ENCODE assay signal across 2 cellular contexts in the genomic region with DNA sequence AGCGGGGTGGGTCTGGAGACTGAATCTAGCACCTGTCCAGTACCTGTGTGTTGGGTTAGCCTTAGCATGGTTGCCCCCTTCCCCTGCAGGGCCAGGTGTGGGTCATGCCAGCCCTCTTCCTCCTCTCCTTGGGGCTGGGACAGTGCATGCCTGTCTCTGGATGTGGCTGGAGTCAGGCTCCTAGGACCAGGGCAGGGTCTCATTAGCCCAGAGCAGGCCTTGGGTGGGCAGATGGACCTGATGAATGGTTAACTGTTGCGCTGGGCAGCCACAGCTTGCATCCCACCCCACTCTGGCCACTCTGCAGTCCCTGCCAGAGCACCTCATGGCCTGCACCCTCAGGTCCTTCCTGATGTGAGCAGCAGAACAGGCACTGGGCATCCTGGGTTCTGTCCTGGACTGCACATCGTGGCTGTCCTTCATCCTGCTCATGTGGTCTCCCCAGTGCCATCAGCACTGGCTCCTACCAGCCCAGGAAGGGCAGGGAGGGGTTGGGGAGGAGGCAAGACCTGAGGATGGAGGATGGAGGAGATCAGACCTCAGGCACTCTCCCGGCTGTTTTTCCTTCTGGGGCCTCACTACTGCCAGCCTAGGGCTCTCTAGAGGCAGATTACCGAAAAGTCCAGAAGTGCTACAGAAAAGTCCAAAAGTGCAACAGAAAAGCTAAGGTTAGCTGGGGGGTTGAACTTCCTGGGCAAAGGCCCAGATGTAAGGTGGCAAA.
TF ChIP-seq lines count a peak whose summit lies in the region.

No MANE protein-coding gene starts in this region.

TF ChIP-seq in WTC11, 78 proteins besides CTCF, POLR2A, EP300 and RAD21:
- TF ChIP-seq, protein P1, sequence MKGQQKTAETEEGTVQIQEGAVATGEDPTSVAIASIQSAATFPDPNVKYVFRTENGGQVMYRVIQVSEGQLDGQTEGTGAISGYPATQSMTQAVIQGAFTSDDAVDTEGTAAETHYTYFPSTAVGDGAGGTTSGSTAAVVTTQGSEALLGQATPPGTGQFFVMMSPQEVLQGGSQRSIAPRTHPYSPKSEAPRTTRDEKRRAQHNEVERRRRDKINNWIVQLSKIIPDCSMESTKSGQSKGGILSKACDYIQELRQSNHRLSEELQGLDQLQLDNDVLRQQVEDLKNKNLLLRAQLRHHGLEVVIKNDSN (CRISPR knock-in tag; IDR thresholded peaks at IDR 0.05), result 0 out of 2 replicates have a peak, but pooled peaks have one; percentile 10
- TF ChIP-seq HMGA2 (CRISPR knock-in tag; IDR thresholded peaks at IDR 0.05), result no peak

TF ChIP-seq in HepG2, 621 proteins besides CTCF, POLR2A, EP300 and RAD21:
- TF ChIP-seq AHR (CRISPR knock-in tag; IDR thresholded peaks at IDR 0.05), result no peak
- TF ChIP-seq, protein P2, sequence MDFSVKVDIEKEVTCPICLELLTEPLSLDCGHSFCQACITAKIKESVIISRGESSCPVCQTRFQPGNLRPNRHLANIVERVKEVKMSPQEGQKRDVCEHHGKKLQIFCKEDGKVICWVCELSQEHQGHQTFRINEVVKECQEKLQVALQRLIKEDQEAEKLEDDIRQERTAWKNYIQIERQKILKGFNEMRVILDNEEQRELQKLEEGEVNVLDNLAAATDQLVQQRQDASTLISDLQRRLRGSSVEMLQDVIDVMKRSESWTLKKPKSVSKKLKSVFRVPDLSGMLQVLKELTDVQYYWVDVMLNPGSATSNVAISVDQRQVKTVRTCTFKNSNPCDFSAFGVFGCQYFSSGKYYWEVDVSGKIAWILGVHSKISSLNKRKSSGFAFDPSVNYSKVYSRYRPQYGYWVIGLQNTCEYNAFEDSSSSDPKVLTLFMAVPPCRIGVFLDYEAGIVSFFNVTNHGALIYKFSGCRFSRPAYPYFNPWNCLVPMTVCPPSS (IDR thresholded peaks at IDR 0.05), result no peak
- TF ChIP-seq, protein P3, sequence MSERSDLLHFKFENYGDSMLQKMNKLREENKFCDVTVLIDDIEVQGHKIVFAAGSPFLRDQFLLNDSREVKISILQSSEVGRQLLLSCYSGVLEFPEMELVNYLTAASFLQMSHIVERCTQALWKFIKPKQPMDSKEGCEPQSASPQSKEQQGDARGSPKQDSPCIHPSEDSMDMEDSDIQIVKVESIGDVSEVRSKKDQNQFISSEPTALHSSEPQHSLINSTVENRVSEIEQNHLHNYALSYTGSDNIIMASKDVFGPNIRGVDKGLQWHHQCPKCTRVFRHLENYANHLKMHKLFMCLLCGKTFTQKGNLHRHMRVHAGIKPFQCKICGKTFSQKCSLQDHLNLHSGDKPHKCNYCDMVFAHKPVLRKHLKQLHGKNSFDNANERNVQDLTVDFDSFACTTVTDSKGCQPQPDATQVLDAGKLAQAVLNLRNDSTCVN (CRISPR knock-in tag; IDR thresholded peaks at IDR 0.05; ENCODE audit: borderline replicate concordance), result peak; percentile 92
- TF ChIP-seq, protein P4, sequence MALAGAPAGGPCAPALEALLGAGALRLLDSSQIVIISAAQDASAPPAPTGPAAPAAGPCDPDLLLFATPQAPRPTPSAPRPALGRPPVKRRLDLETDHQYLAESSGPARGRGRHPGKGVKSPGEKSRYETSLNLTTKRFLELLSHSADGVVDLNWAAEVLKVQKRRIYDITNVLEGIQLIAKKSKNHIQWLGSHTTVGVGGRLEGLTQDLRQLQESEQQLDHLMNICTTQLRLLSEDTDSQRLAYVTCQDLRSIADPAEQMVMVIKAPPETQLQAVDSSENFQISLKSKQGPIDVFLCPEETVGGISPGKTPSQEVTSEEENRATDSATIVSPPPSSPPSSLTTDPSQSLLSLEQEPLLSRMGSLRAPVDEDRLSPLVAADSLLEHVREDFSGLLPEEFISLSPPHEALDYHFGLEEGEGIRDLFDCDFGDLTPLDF (CRISPR knock-in tag; IDR thresholded peaks at IDR 0.05), result no peak
